Comparison of ENCODE assay signal across 8 cellular contexts in genomic region chr5:132007399-132008162, GRCh38. TPM values are rescaled to one million over a fixed set of nuclear protein-coding genes. Genes with fewer than 3 reads are reported as not detected.
DNase-seq lines count a peak whose midpoint lies in the region; ATAC-seq lines count a peak whose summit lies in the region.

No MANE protein-coding gene starts in this region.

- H3K4me1 Mint-ChIP-seq in activated CD4-positive, alpha-beta T cell treated with anti-CD3 and anti-CD28 coated beads for 36 hours, result peaks cover 21% of the 10 kb centered on the region

- no peak overlapping the region for H3K4me3 Mint-ChIP-seq in activated CD4-positive, alpha-beta T cell treated with anti-CD3 and anti-CD28 coated beads for 36 hours

- no peaks in the 10 kb centered on the region for H3K36me3 Mint-ChIP-seq in activated CD4-positive, alpha-beta T cell treated with anti-CD3 and anti-CD28 coated beads for 36 hours (ENCODE audit: low read depth)

- intact Hi-C loops in activated CD4-positive, alpha-beta T cell treated with anti-CD3 and anti-CD28 coated beads for 36 hours (cut with DNase I, micrococcal nuclease), result loop anchor here (1.0 to 10.0 kb wide), 7 partner anchors 55 to 585 kb away; partner anchors contain the start of gene FNIP1 (in 2 of the 2)

- peaks cover 28% of the 10 kb centered on the region for H3K27me3 Mint-ChIP-seq in activated CD4-positive, alpha-beta T cell treated with anti-CD3 and anti-CD28 coated beads for 36 hours

- CTCF ChIA-PET in activated CD4-positive, alpha-beta T cell treated with anti-CD3 and anti-CD28 coated beads for 36 hours (lab: Charles Lee), result interaction anchor here (0.6 to 6.9 kb wide), 46 partner anchors 9 to 584 kb away, joined by 3 to 109 read pairs (median 4); no protein-coding TSS in a partner anchor

- DNase-seq in AG08396 (ENCODE audit: low spot score) (peak; percentile 80), NCI-H510A treated with DMSO at 0.1 percent for 48 hours (lab: John Stamatoyannopoulos, UW) (peak; percentile 64), cerebellar cortex (ENCODE audit: low spot score) (peak; percentile 82), kidney tubule cell (ENCODE audit: low spot score) (peak; percentile 82)
- peak; percentile 90 for DNase-seq in activated CD4-positive, alpha-beta T cell treated with anti-CD3 and anti-CD28 coated beads for 36 hours
- peak; percentile 72 for DNase-seq in stimulated activated CD4-positive, alpha-beta T cell treated with anti-CD3 and anti-CD28 coated beads, Interleukin-4, amount 100 ng/mL, for 1 hour

- H3K27ac Mint-ChIP-seq in activated CD4-positive, alpha-beta T cell treated with anti-CD3 and anti-CD28 coated beads for 36 hours, result no peak overlapping the region

- POLR2A ChIA-PET in activated CD4-positive, alpha-beta T cell treated with anti-CD3 and anti-CD28 coated beads for 36 hours (lab: Charles Lee), result interaction anchor here (0.6 kb wide), 1 partner anchor 201 kb away, joined by 4 read pairs; no protein-coding TSS in a partner anchor

- ATAC-seq in GM18858 (IDR thresholded peaks at IDR 0.05; ENCODE audit: unreplicated experiment), result peak; percentile 72
- peak; percentile 61 for ATAC-seq in HG03139 (IDR thresholded peaks at IDR 0.05; ENCODE audit: unreplicated experiment)
- ATAC-seq in activated CD4-positive, alpha-beta T cell treated with anti-CD3 and anti-CD28 coated beads for 36 hours, result peak; percentile 79

- H3K9me3 Mint-ChIP-seq in activated CD4-positive, alpha-beta T cell treated with anti-CD3 and anti-CD28 coated beads for 36 hours (ENCODE audit: low read depth), result no peaks in the 10 kb centered on the region

RNA-seq across cellular contexts. Expression of gene ACSL6, which starts 3.9 kb away (rescaled TPM):
- total RNA-seq in activated CD4-positive, alpha-beta T cell treated with anti-CD3 and anti-CD28 coated beads for 36 hours, result 1 to 10 TPM; 3.1 to 3.3 TPM

RNA-seq across cellular contexts. Expression of gene IL3, which starts 52.9 kb away (rescaled TPM):
- 10 to 100 TPM; 10.8 to 11.6 TPM for total RNA-seq in activated CD4-positive, alpha-beta T cell treated with anti-CD3 and anti-CD28 coated beads for 36 hours

Comparison
In these comparisons a context has a peak if more than half of its experiments do, and no peak if none do; other contexts are left out.
1. Peak in every context shown above with its lines: DNase-seq and ATAC-seq.